ENCODE assay signal across 8 cellular contexts in genomic region chr9:96383165-96383939, GRCh38. TPM values are rescaled to one million over a fixed set of nuclear protein-coding genes. Genes with fewer than 3 reads are reported as not detected.
DNase-seq lines count a peak whose midpoint lies in the region; ATAC-seq, FAIRE-seq and TF ChIP-seq lines count a peak whose summit lies in the region.

TSS of gene SLC35D2 (minus strand) at chr9:96383711. CDS start at chr9:96383634, 77 bp downstream.

- POLR2A ChIA-PET in CD4-positive, alpha-beta T cell (lab: Charles Lee) = interaction anchor here (1.0 to 1.7 kb wide), 5 partner anchors 15 to 68 kb away, joined by 3 to 7 read pairs (median 5); partner anchors contain the start of gene ZNF367

- peaks cover 5% of the 10 kb centered on the region for H3K36me3 Mint-ChIP-seq in CD4-positive, alpha-beta T cell (ENCODE audit: low read depth)

- no peaks in the 10 kb centered on the region for H3K9me3 ChIP-seq in CD4-positive, alpha-beta T cell (ENCODE audit: control insufficient read depth, low read length)
- H3K9me3 ChIP-seq in HAP-1 (no peaks in the 10 kb centered on the region), small intestine (ENCODE audit: control insufficient read depth, low read depth) (no peaks in the 10 kb centered on the region)

- H3K4me1 Mint-ChIP-seq in CD4-positive, alpha-beta T cell (ENCODE audit: low read depth) = peaks cover 27% of the 10 kb centered on the region

- no peak for FAIRE-seq in small intestine (lab: Jason Lieb, UNC)

- no peak for TF ChIP-seq CTCF in CD4-positive, alpha-beta T cell (IDR thresholded peaks at IDR 0.05)

- 1 to 3% (median 3%) methylated on average over 49 to 73 of the region's 73 CpGs for WGBS in small intestine, 3 donors

- peak within 1 kb of the TSS; percentile 84 for H3K27ac Mint-ChIP-seq in CD4-positive, alpha-beta T cell

- H3K4me1 ChIP-seq in HAP-1 = peaks cover 12% of the 10 kb centered on the region
- peaks cover 5 to 6% of the 10 kb centered on the region in 2 donors for H3K4me1 ChIP-seq in small intestine (ENCODE audit: control insufficient read depth in 2 of 2, insufficient read depth in 1 of 2, low read depth in 1 of 2, low read length in 1 of 2)

- H3K36me3 ChIP-seq in HAP-1 (replicated peaks) (peaks cover 35% of the 10 kb centered on the region), small intestine (ENCODE audit: control insufficient read depth in 2 of 2, insufficient read depth in 2 of 2, low read length in 2 of 2) (peaks cover 2% of the 10 kb centered on the region in 2 donors)

- no peaks in the 10 kb centered on the region for H3K27me3 ChIP-seq in CD4-positive, alpha-beta T cell (ENCODE audit: control insufficient read depth, insufficient read depth, low read length)
- H3K27me3 ChIP-seq in HAP-1 (ENCODE audit: low read depth) = no peaks in the 10 kb centered on the region
- no peaks in the 10 kb centered on the region for H3K27me3 ChIP-seq in small intestine (ENCODE audit: control insufficient read depth in 2 of 2, insufficient read depth in 2 of 2, low read length in 2 of 2)

- H3K27me3 Mint-ChIP-seq in CD4-positive, alpha-beta T cell = no peaks in the 10 kb centered on the region

- ATAC-seq in CD4-positive, alpha-beta T cell (ENCODE audit: poor library complexity) = peak; percentile 48
- ATAC-seq in HG03442 (IDR thresholded peaks at IDR 0.05; ENCODE audit: unreplicated experiment) (no peak), HG02571 (IDR thresholded peaks at IDR 0.05; ENCODE audit: unreplicated experiment) (no peak)

- intact Hi-C loops in CD4-positive, alpha-beta T cell (cut with DNase I, micrococcal nuclease) = loop anchor here (5.0 kb wide), 2 partner anchors 34 to 69 kb away; partner anchors contain the start of genes ZNF367 (in 2 of the 2) and HABP4 (in 1 of the 2)

- peak in 2 of 10 experiments; percentile 4 for DNase-seq in CD4-positive, alpha-beta T cell
- peak; percentile 39 to 69 for DNase-seq in HAP-1 (ENCODE audit: low spot score in 2 of 2)
- peak in 3 of 5 experiments; percentile 8 to 26 (median 11) for DNase-seq in T-helper 2 cell
- DNase-seq in dermis blood vessel endothelial cell = peak; percentile 69
- DNase-seq in kidney tubule cell (ENCODE audit: low spot score) = peak; percentile 82
- peak; percentile 92 for DNase-seq in small intestine

- H3K4me3 ChIP-seq in HAP-1 = peak within 1 kb of the TSS; percentile 43
- peak within 1 kb of the TSS; percentile 80 to 94 for H3K4me3 ChIP-seq in small intestine (ENCODE audit: low read depth in 1 of 2, low read length in 2 of 2)

- H3K9me3 Mint-ChIP-seq in CD4-positive, alpha-beta T cell = no peaks in the 10 kb centered on the region

- H3K4me3 Mint-ChIP-seq in CD4-positive, alpha-beta T cell = peak within 1 kb of the TSS; percentile 90

- H3K27ac ChIP-seq in CD4-positive, alpha-beta T cell (ENCODE audit: low read depth, low read length) = no peak within 1 kb of the TSS
- peak within 1 kb of the TSS; percentile 88 to 89 for H3K27ac ChIP-seq in small intestine (ENCODE audit: low read depth in 1 of 2, low read length in 1 of 2)

- CTCF ChIA-PET in CD4-positive, alpha-beta T cell (lab: Charles Lee) = interaction anchor here (0.7 to 1.7 kb wide), 2 partner anchors 10 to 66 kb away, joined by 3 to 4 read pairs; partner anchors contain the start of gene HABP4

- in situ Hi-C loops in HAP-1 (cut with MboI; ENCODE audit: low sequenced_read_pairs) = no loop called here

RNA-seq across cellular contexts. Expression of gene SLC35D2, which starts in this region (rescaled TPM):
- total RNA-seq in CD4-positive, alpha-beta T cell = 10 to 100 TPM; 13.2 to 14.7 TPM
- total RNA-seq in dermis blood vessel endothelial cell = 29.2 and 31.1 TPM in 2 replicates
- 10 to 100 TPM; 57.2 to 92.7 (median 79.4) TPM for polyA plus RNA-seq in small intestine
